Comparison of ENCODE assay signal across 29 cellular contexts in genomic region chr11:97087419-97087818, GRCh38.
"Had no signal": no experiment of that assay in that cellular context is flagged by ENCODE, and none has a peak within 500 bp of the region (broad histone marks: within the 10 kb centered on the region; RNA-seq: fewer than 3 reads in every experiment).

No MANE protein-coding gene starts in this region.

- H3K27me3 Mint-ChIP-seq: IgD-negative memory B cell, T-cell had no signal

- H3K36me3 Mint-ChIP-seq: IgD-negative memory B cell, T-cell had no signal

- DNase-seq: Kasumi-1; MM.1S; MV-4-11; NCI-H1048; NCI-H1105; NCI-H1417; NCI-H1436 treated with DMSO at 0.1 percent for 48 hours; NCI-H1694; NCI-H187 treated with DMSO at 0.1 percent for 48 hours; NCI-H2029 treated with DMSO at 0.1 percent for 48 hours; NCI-H2171 treated with DMSO at 0.1 percent for 48 hours; NCI-H345; NCI-H446 treated with DMSO at 0.1 percent for 48 hours; NCI-H510A treated with DMSO at 0.1 percent for 48 hours; NCI-H526 treated with DMSO at 0.1 percent for 48 hours; NCI-H748 treated with DMSO at 0.1 percent for 48 hours; NK-92 treated with Interleukin-12 subunit alpha and Interleukin-12 subunit beta, amount 100 ng/mL, for 24 hours; PC-3; SHP77; SK-N-SH; SW 1271; T-cell had no signal

- H3K4me1 Mint-ChIP-seq: IgD-negative memory B cell, T-cell had no signal

- H3K27ac Mint-ChIP-seq: IgD-negative memory B cell; T-cell; T-helper 1 cell treated with Interleukin-12 subunit alpha and Interleukin-12 subunit beta and Interleukin-4 antibody, amounts not matched to agents 30 μg/mL and 1 μg/mL, for 36 hours had no signal

- H3K9me3 ChIP-seq: SK-N-SH had no signal

- ATAC-seq: K562, Panc1, PC-3, T-cell had no signal

- H3K27ac ChIP-seq: HL-60, KMS-11, RWPE1 had no signal

- H3K4me3 Mint-ChIP-seq: IgD-negative memory B cell; T-cell; T-helper 1 cell treated with Interleukin-12 subunit alpha and Interleukin-12 subunit beta and Interleukin-4 antibody, amounts not matched to agents 30 μg/mL and 1 μg/mL, for 36 hours had no signal

- H3K4me3 ChIP-seq: K562 had no signal
